15 cellular contexts compared by ENCODE assay signal in genomic region chr17:50139185-50139783, GRCh38. TPM values are rescaled to one million over a fixed set of nuclear protein-coding genes. Genes with fewer than 3 reads are reported as not detected.
DNase-seq lines count a peak whose midpoint lies in the region; ATAC-seq and TF ChIP-seq lines count a peak whose summit lies in the region.
"Had no signal": no experiment of that assay in that cellular context is flagged by ENCODE, and none has a peak within 500 bp of the region (broad histone marks: within the 10 kb centered on the region; RNA-seq: fewer than 3 reads in every experiment).

No MANE protein-coding gene starts in this region.

- no peaks in the 10 kb centered on the region for H3K9me3 ChIP-seq in T-helper 17 cell (ENCODE audit: control insufficient read depth, low read length, poor library complexity, severe bottlenecking)
- H3K9me3 ChIP-seq in lower lobe of right lung: no peaks in the 10 kb centered on the region
- H3K9me3 ChIP-seq: testis had no signal

- peaks cover 49% of the 10 kb centered on the region for H3K4me1 Mint-ChIP-seq in activated naive CD8-positive, alpha-beta T cell treated with anti-CD3 and anti-CD28 coated beads, Interleukin-2, amount 10 ng/mL, durations not matched to agents 7 days and 5 days
- H3K4me1 Mint-ChIP-seq in activated naive CD8-positive, alpha-beta T cell treated with anti-CD3 and anti-CD28 coated beads, Interleukin-2, amount 50 U/mL, for 24 hours: peaks cover 43% of the 10 kb centered on the region
- peaks cover 69% of the 10 kb centered on the region for H3K4me1 Mint-ChIP-seq in T-helper 17 cell
- H3K4me1 Mint-ChIP-seq in stimulated activated naive B cell treated with anti-CD40 and anti-IgM and Interleukin-4, amounts not matched to agents 10 μg/mL and 1 μg/mL and 100 μg/mL, for 72 hours: peaks cover 58 to 79% of the 10 kb centered on the region in 2 donors
- peaks cover 64% of the 10 kb centered on the region for H3K4me1 Mint-ChIP-seq in activated T-cell treated with anti-CD3 and anti-CD28 coated beads, Interleukin-2, amount 50 U/mL, for 72 hours (ENCODE audit: low read depth)

- peaks cover 97% of the 10 kb centered on the region for H3K36me3 ChIP-seq in lower lobe of right lung

- no peak overlapping the region for H3K4me3 ChIP-seq in lower lobe of right lung
- H3K4me3 ChIP-seq: testis had no signal

- intact Hi-C loops in lower lobe of right lung (cut with DNase I): no loop called here

- no peak for ATAC-seq in activated naive CD8-positive, alpha-beta T cell treated with anti-CD3 and anti-CD28 coated beads, Interleukin-2, amount 10 ng/mL, durations not matched to agents 7 days and 5 days (ENCODE audit: low read depth)
- ATAC-seq in activated naive CD8-positive, alpha-beta T cell treated with anti-CD3 and anti-CD28 coated beads, Interleukin-2, amount 50 U/mL, for 24 hours: no peak
- no peak for ATAC-seq in T-helper 17 cell
- no peak for ATAC-seq in lower lobe of right lung
- no peak for ATAC-seq in stimulated activated naive B cell treated with anti-CD40 and anti-IgM and Interleukin-4, amounts not matched to agents 10 μg/mL and 1 μg/mL and 100 μg/mL, for 72 hours (replicated peaks)
- ATAC-seq in activated T-cell treated with anti-CD3 and anti-CD28 coated beads, Interleukin-2, amount 50 U/mL, for 72 hours (replicated peaks in 1 of 2): no peak
- ATAC-seq in HG02763 (IDR thresholded peaks at IDR 0.05; ENCODE audit: unreplicated experiment): no peak

- TF ChIP-seq CTCF in lower lobe of right lung (IDR thresholded peaks at IDR 0.05): no peak

- no peaks in the 10 kb centered on the region for H3K9me3 Mint-ChIP-seq in activated naive CD8-positive, alpha-beta T cell treated with anti-CD3 and anti-CD28 coated beads, Interleukin-2, amount 10 ng/mL, durations not matched to agents 7 days and 5 days
- no peaks in the 10 kb centered on the region for H3K9me3 Mint-ChIP-seq in activated naive CD8-positive, alpha-beta T cell treated with anti-CD3 and anti-CD28 coated beads, Interleukin-2, amount 50 U/mL, for 24 hours
- no peaks in the 10 kb centered on the region for H3K9me3 Mint-ChIP-seq in stimulated activated naive B cell treated with anti-CD40 and anti-IgM and Interleukin-4, amounts not matched to agents 10 μg/mL and 1 μg/mL and 100 μg/mL, for 72 hours
- no peaks in the 10 kb centered on the region for H3K9me3 Mint-ChIP-seq in activated T-cell treated with anti-CD3 and anti-CD28 coated beads, Interleukin-2, amount 50 U/mL, for 72 hours
- H3K9me3 Mint-ChIP-seq: H9 had no signal

- no peak overlapping the region for H3K4me3 Mint-ChIP-seq in activated naive CD8-positive, alpha-beta T cell treated with anti-CD3 and anti-CD28 coated beads, Interleukin-2, amount 10 ng/mL, durations not matched to agents 7 days and 5 days
- no peak overlapping the region for H3K4me3 Mint-ChIP-seq in activated naive CD8-positive, alpha-beta T cell treated with anti-CD3 and anti-CD28 coated beads, Interleukin-2, amount 50 U/mL, for 24 hours
- peak overlapping the region; percentile 3 for H3K4me3 Mint-ChIP-seq in T-helper 17 cell
- no peak overlapping the region for H3K4me3 Mint-ChIP-seq in stimulated activated naive B cell treated with anti-CD40 and anti-IgM and Interleukin-4, amounts not matched to agents 10 μg/mL and 1 μg/mL and 100 μg/mL, for 72 hours
- H3K4me3 Mint-ChIP-seq in activated T-cell treated with anti-CD3 and anti-CD28 coated beads, Interleukin-2, amount 50 U/mL, for 72 hours: no peak overlapping the region
- H3K4me3 Mint-ChIP-seq: activated CD4-positive, alpha-beta T cell treated with anti-CD3 and anti-CD28 coated beads for 36 hours; H9 had no signal

- peak overlapping the region; percentile 9 for H3K27ac ChIP-seq in lower lobe of right lung
- H3K27ac ChIP-seq: testis had no signal

- H3K4me1 ChIP-seq in lower lobe of right lung: peaks cover 34% of the 10 kb centered on the region
- H3K4me1 ChIP-seq: testis had no signal

- peaks cover 51% of the 10 kb centered on the region for H3K36me3 Mint-ChIP-seq in activated naive CD8-positive, alpha-beta T cell treated with anti-CD3 and anti-CD28 coated beads, Interleukin-2, amount 10 ng/mL, durations not matched to agents 7 days and 5 days
- H3K36me3 Mint-ChIP-seq in activated naive CD8-positive, alpha-beta T cell treated with anti-CD3 and anti-CD28 coated beads, Interleukin-2, amount 50 U/mL, for 24 hours (ENCODE audit: low read depth): peaks cover 66% of the 10 kb centered on the region
- H3K36me3 Mint-ChIP-seq in T-helper 17 cell (ENCODE audit: low read depth): peaks cover 18% of the 10 kb centered on the region
- H3K36me3 Mint-ChIP-seq in stimulated activated naive B cell treated with anti-CD40 and anti-IgM and Interleukin-4, amounts not matched to agents 10 μg/mL and 1 μg/mL and 100 μg/mL, for 72 hours: peaks cover 77 to 89% of the 10 kb centered on the region in 2 donors
- H3K36me3 Mint-ChIP-seq in activated T-cell treated with anti-CD3 and anti-CD28 coated beads, Interleukin-2, amount 50 U/mL, for 72 hours (ENCODE audit: insufficient read depth in 2 of 2): peaks cover 16 to 44% of the 10 kb centered on the region in 2 donors

- POLR2A ChIA-PET in activated naive CD8-positive, alpha-beta T cell treated with anti-CD3 and anti-CD28 coated beads, Interleukin-2, amount 10 ng/mL, durations not matched to agents 7 days and 5 days (lab: Charles Lee): interaction anchor here (1.3 to 3.5 kb wide), 4 partner anchors 10 to 22 kb away, joined by 3 to 27 read pairs (median 17); partner anchors contain the start of gene PPP1R9B

- peak overlapping the region; percentile 89 for H3K27ac Mint-ChIP-seq in activated naive CD8-positive, alpha-beta T cell treated with anti-CD3 and anti-CD28 coated beads, Interleukin-2, amount 10 ng/mL, durations not matched to agents 7 days and 5 days
- H3K27ac Mint-ChIP-seq in activated naive CD8-positive, alpha-beta T cell treated with anti-CD3 and anti-CD28 coated beads, Interleukin-2, amount 50 U/mL, for 24 hours: no peak overlapping the region
- peak overlapping the region; percentile 91 for H3K27ac Mint-ChIP-seq in T-helper 17 cell
- peak overlapping the region; percentile 76 for H3K27ac Mint-ChIP-seq in stimulated activated naive B cell treated with anti-CD40 and anti-IgM and Interleukin-4, amounts not matched to agents 10 μg/mL and 1 μg/mL and 100 μg/mL, for 72 hours
- H3K27ac Mint-ChIP-seq in activated T-cell treated with anti-CD3 and anti-CD28 coated beads, Interleukin-2, amount 50 U/mL, for 72 hours: no peak overlapping the region

- DNase-seq in activated naive CD8-positive, alpha-beta T cell treated with anti-CD3 and anti-CD28 coated beads, Interleukin-2, amount 10 ng/mL, durations not matched to agents 7 days and 5 days: no peak
- no peak for DNase-seq in activated naive CD8-positive, alpha-beta T cell treated with anti-CD3 and anti-CD28 coated beads, Interleukin-2, amount 50 U/mL, for 24 hours
- DNase-seq in T-helper 17 cell: no peak
- DNase-seq in lower lobe of right lung: no peak
- DNase-seq in stimulated activated naive B cell treated with anti-CD40 and anti-IgM and Interleukin-4, amounts not matched to agents 10 μg/mL and 1 μg/mL and 100 μg/mL, for 72 hours: no peak
- DNase-seq in activated T-cell treated with anti-CD3 and anti-CD28 coated beads, Interleukin-2, amount 50 U/mL, for 72 hours: no peak
- no peak for DNase-seq in DMS53 treated with DMSO at 0.1 percent for 48 hours (lab: John Stamatoyannopoulos, UW; ENCODE audit: unreplicated experiment)

- H3K27me3 Mint-ChIP-seq in activated naive CD8-positive, alpha-beta T cell treated with anti-CD3 and anti-CD28 coated beads, Interleukin-2, amount 10 ng/mL, durations not matched to agents 7 days and 5 days: no peaks in the 10 kb centered on the region
- H3K27me3 Mint-ChIP-seq in activated naive CD8-positive, alpha-beta T cell treated with anti-CD3 and anti-CD28 coated beads, Interleukin-2, amount 50 U/mL, for 24 hours: no peaks in the 10 kb centered on the region
- H3K27me3 Mint-ChIP-seq in T-helper 17 cell: no peaks in the 10 kb centered on the region
- no peaks in the 10 kb centered on the region for H3K27me3 Mint-ChIP-seq in stimulated activated naive B cell treated with anti-CD40 and anti-IgM and Interleukin-4, amounts not matched to agents 10 μg/mL and 1 μg/mL and 100 μg/mL, for 72 hours
- H3K27me3 Mint-ChIP-seq in activated T-cell treated with anti-CD3 and anti-CD28 coated beads, Interleukin-2, amount 50 U/mL, for 72 hours (ENCODE audit: low read depth): no peaks in the 10 kb centered on the region
- H3K27me3 Mint-ChIP-seq: activated CD4-positive, alpha-beta T cell treated with anti-CD3 and anti-CD28 coated beads for 36 hours; CD4-positive, alpha-beta memory T cell had no signal

- no peaks in the 10 kb centered on the region for H3K27me3 ChIP-seq in lower lobe of right lung (ENCODE audit: low read depth)
- H3K27me3 ChIP-seq: dorsolateral prefrontal cortex, testis had no signal

RNA-seq across cellular contexts. Expression of gene SAMD14, which starts 9.3 kb away (rescaled TPM):
- under 1 TPM; 0.11 to 0.19 TPM for total RNA-seq in activated naive CD8-positive, alpha-beta T cell treated with anti-CD3 and anti-CD28 coated beads, Interleukin-2, amount 10 ng/mL, durations not matched to agents 7 days and 5 days
- 1 to 10 TPM; 1.7 to 5.8 TPM for total RNA-seq in T-helper 17 cell
- total RNA-seq in lower lobe of right lung: 9.2 TPM
- total RNA-seq in activated T-cell treated with anti-CD3 and anti-CD28 coated beads, Interleukin-2, amount 50 U/mL, for 72 hours: 1 to 10 TPM; 3.3 to 6.9 TPM

RNA-seq across cellular contexts. Expression of gene PPP1R9B, which starts 11.2 kb away (rescaled TPM):
- total RNA-seq in activated naive CD8-positive, alpha-beta T cell treated with anti-CD3 and anti-CD28 coated beads, Interleukin-2, amount 10 ng/mL, durations not matched to agents 7 days and 5 days: 100 to 1,000 TPM; 114 to 116 TPM
- total RNA-seq in T-helper 17 cell (100 to 1,000 TPM in 1 of 2 donors, 10 to 100 TPM in 1; 82.9 to 111 TPM), lower lobe of right lung (92.6 TPM)
- total RNA-seq in activated T-cell treated with anti-CD3 and anti-CD28 coated beads, Interleukin-2, amount 50 U/mL, for 72 hours: 100 to 1,000 TPM; 111 to 128 TPM

RNA-seq across cellular contexts. Expression of gene SGCA, which starts 26.5 kb away (rescaled TPM):
- total RNA-seq in activated naive CD8-positive, alpha-beta T cell treated with anti-CD3 and anti-CD28 coated beads, Interleukin-2, amount 10 ng/mL, durations not matched to agents 7 days and 5 days: not detected
- total RNA-seq in T-helper 17 cell (not detected), lower lobe of right lung (9.1 TPM)
- total RNA-seq in activated T-cell treated with anti-CD3 and anti-CD28 coated beads, Interleukin-2, amount 50 U/mL, for 72 hours: 1 to 10 TPM; 1.7 to 2.3 TPM
- total RNA-seq: CD4-positive, alpha-beta memory T cell; frontal cortex; T-helper 2 cell treated with Interferon-gamma antibody and Interleukin-4, amounts not matched to agents 100 ng/mL and 5 ng/mL, for 36 hours had no signal

RNA-seq across cellular contexts. Expression of gene PDK2, which starts 44.1 kb away (rescaled TPM):
- total RNA-seq in activated naive CD8-positive, alpha-beta T cell treated with anti-CD3 and anti-CD28 coated beads, Interleukin-2, amount 10 ng/mL, durations not matched to agents 7 days and 5 days: 10 to 100 TPM; 24.1 to 26.4 TPM
- 10 to 100 TPM; 19.9 to 20.9 TPM for total RNA-seq in T-helper 17 cell
- total RNA-seq in lower lobe of right lung: 35.7 TPM
- 10 to 100 TPM; 26.6 to 34.6 TPM for total RNA-seq in activated T-cell treated with anti-CD3 and anti-CD28 coated beads, Interleukin-2, amount 50 U/mL, for 72 hours

Comparison
In these comparisons a context has a peak if more than half of its experiments do, and no peak if none do; other contexts are left out.
1. H3K27ac Mint-ChIP-seq: peak in activated naive CD8-positive, alpha-beta T cell treated with anti-CD3 and anti-CD28 coated beads, Interleukin-2, amount 10 ng/mL, durations not matched to agents 7 days and 5 days (single experiment), T-helper 17 cell (single experiment) and stimulated activated naive B cell treated with anti-CD40 and anti-IgM and Interleukin-4, amounts not matched to agents 10 μg/mL and 1 μg/mL and 100 μg/mL, for 72 hours (single experiment); none in activated naive CD8-positive, alpha-beta T cell treated with anti-CD3 and anti-CD28 coated beads, Interleukin-2, amount 50 U/mL, for 24 hours (single experiment) and activated T-cell treated with anti-CD3 and anti-CD28 coated beads, Interleukin-2, amount 50 U/mL, for 72 hours (single experiment).